In the genomic region with DNA sequence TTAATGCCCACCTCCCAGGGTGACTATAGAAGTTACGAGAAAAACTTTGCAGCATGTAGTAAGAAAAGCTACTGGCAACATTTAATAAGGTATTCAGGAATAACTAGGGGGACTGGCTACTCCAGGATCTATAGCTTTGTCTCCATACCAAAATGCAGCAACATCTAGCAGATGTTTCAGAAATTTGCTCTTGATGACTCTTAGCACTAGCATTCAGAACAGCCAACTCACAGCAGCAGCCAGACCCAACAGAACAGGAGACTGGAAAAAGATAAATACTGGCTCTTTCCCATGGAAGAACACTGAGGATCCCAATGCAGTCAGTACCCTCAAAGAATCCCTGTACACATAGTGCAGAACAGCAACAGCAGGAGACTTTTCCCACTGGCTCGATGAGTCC, we compare ENCODE assay signal across 33 cellular contexts.
"Had no signal": no experiment of that assay in that cellular context is flagged by ENCODE, and none has a peak within 500 bp of the region (broad histone marks: within the 10 kb centered on the region; RNA-seq: fewer than 3 reads in every experiment).

No MANE protein-coding gene starts in this region.

- H2AFZ ChIP-seq: hepatocyte had no signal

- H3K4me1 ChIP-seq: gastroesophageal sphincter, left ventricle myocardium inferior, thyroid gland, upper lobe of left lung, vagina had no signal

- ATAC-seq: activated CD4-positive, CD25-positive, alpha-beta regulatory T cell treated with anti-CD3 and anti-CD28 coated beads, Interleukin-2, amount 50 U/mL, for 24 hours; effector memory CD8-positive, alpha-beta T cell; gastroesophageal sphincter; sciatic nerve; stimulated activated memory B cell treated with anti-CD40 and anti-IgM and Interleukin-4, amounts not matched to agents 10 μg/mL and 1 μg/mL and 100 μg/mL, for 72 hours; stimulated activated naive CD8-positive, alpha-beta T cell treated with anti-CD3 and anti-CD28 coated beads, Interleukin-15, amount 100 ng/mL, for 72 hours had no signal

- H3K27ac ChIP-seq: gastroesophageal sphincter, hepatocyte, left ventricle myocardium inferior, neutrophil, thyroid gland, upper lobe of left lung, vagina, WERI-Rb-1 had no signal

- H3K27me3 ChIP-seq: gastroesophageal sphincter, hepatocyte, neutrophil, thyroid gland, upper lobe of left lung, vagina had no signal

- H3K4me2 ChIP-seq: hepatocyte had no signal

- H3K36me3 ChIP-seq: neutrophil, thyroid gland, vagina had no signal

- H3K4me3 ChIP-seq: gastroesophageal sphincter, hepatocyte, left ventricle myocardium inferior, lung, thyroid gland, upper lobe of left lung, vagina had no signal

- H3K9me3 ChIP-seq: gastroesophageal sphincter, left ventricle myocardium inferior, neutrophil, thyroid gland, upper lobe of left lung, vagina had no signal

- DNase-seq: activated CD4-positive, alpha-beta T cell treated with anti-CD3 and anti-CD28 coated beads for 48 hours; activated CD4-positive, alpha-beta T cell treated with anti-CD3 and anti-CD28 coated beads, Interleukin-2, amount 50 U/mL, for 48 hours; activated CD8-positive, alpha-beta memory T cell treated with anti-CD3 and anti-CD28 coated beads for 24 hours; activated CD8-positive, alpha-beta memory T cell treated with anti-CD3 and anti-CD28 coated beads, Interleukin-2, amount 50 U/mL, for 4 hours; activated gamma-delta T cell; activated naive CD4-positive, alpha-beta T cell treated with anti-CD3 and anti-CD28 coated beads, Interleukin-2, amount 10 ng/mL, durations not matched to agents 7 days and 5 days; activated naive CD8-positive, alpha-beta T cell treated with anti-CD3 and anti-CD28 coated beads, Interleukin-2, amount 10 ng/mL, durations not matched to agents 7 days and 5 days; activated T-cell treated with anti-CD3 and anti-CD28 coated beads, Interleukin-2, amount 50 U/mL, for 1 hour; amniotic stem cell; caudate nucleus; cortex of kidney; effector memory CD8-positive, alpha-beta T cell; erythroblast; islet precursor cell; left ventricle myocardium inferior; mesendoderm; small intestine; stimulated activated CD4-positive, alpha-beta T cell treated with anti-CD3 and anti-CD28 coated beads, Interleukin-4, amount 100 ng/mL, for 4 hours; stimulated activated CD8-positive, alpha-beta memory T cell treated with anti-CD3 and anti-CD28 coated beads, Interleukin-4, amount 100 ng/mL, for 48 hours; stimulated activated naive CD8-positive, alpha-beta T cell treated with anti-CD3 and anti-CD28 coated beads, Interleukin-15, amount 100 ng/mL, for 72 hours; substantia nigra; T1000; thyroid gland; upper lobe of left lung; WERI-Rb-1 had no signal
